1 cellular context compared by ENCODE assay signal in the genomic region with DNA sequence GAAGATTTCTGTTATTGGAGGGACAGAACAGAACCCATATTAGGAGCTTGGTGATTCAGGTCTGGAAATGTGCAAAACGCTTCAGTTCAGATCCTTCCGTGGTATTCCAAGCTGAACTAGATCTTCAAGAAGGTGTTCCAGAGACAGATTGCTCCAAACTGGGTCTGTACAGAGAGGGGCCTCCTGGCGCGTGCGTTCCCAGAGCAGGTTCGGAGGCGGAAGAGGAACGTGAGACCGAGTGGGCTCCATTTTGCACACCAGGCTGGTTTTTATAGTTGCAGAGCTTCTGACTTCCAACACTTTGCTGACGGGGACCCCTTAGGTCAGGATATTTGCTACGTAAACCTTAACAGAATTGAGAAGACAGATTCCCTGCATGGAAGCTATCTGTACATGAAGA.
TF ChIP-seq lines count a peak whose summit lies in the region.

No MANE protein-coding gene starts in this region.

TF ChIP-seq in K562, 482 proteins besides CTCF, POLR2A, EP300 and RAD21:
- no peak for TF ChIP-seq ZNF778 (CRISPR knock-in tag; IDR thresholded peaks at IDR 0.05)
- TF ChIP-seq, protein P1, sequence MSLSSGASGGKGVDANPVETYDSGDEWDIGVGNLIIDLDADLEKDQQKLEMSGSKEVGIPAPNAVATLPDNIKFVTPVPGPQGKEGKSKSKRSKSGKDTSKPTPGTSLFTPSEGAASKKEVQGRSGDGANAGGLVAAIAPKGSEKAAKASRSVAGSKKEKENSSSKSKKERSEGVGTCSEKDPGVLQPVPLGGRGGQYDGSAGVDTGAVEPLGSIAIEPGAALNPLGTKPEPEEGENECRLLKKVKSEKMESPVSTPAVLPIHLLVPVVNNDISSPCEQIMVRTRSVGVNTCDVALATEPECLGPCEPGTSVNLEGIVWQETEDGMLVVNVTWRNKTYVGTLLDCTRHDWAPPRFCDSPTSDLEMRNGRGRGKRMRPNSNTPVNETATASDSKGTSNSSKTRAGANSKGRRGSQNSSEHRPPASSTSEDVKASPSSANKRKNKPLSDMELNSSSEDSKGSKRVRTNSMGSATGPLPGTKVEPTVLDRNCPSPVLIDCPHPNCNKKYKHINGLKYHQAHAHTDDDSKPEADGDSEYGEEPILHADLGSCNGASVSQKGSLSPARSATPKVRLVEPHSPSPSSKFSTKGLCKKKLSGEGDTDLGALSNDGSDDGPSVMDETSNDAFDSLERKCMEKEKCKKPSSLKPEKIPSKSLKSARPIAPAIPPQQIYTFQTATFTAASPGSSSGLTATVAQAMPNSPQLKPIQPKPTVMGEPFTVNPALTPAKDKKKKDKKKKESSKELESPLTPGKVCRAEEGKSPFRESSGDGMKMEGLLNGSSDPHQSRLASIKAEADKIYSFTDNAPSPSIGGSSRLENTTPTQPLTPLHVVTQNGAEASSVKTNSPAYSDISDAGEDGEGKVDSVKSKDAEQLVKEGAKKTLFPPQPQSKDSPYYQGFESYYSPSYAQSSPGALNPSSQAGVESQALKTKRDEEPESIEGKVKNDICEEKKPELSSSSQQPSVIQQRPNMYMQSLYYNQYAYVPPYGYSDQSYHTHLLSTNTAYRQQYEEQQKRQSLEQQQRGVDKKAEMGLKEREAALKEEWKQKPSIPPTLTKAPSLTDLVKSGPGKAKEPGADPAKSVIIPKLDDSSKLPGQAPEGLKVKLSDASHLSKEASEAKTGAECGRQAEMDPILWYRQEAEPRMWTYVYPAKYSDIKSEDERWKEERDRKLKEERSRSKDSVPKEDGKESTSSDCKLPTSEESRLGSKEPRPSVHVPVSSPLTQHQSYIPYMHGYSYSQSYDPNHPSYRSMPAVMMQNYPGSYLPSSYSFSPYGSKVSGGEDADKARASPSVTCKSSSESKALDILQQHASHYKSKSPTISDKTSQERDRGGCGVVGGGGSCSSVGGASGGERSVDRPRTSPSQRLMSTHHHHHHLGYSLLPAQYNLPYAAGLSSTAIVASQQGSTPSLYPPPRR (CRISPR knock-in tag; IDR thresholded peaks at IDR 0.05; ENCODE audit: borderline replicate concordance), result no peak
- TF ChIP-seq POLR3A (IDR thresholded peaks at IDR 0.05; ENCODE audit: borderline replicate concordance, extremely low read depth, insufficient read depth, insufficient read length), result no peak
- TF ChIP-seq CHCHD3 (CRISPR knock-in tag; IDR thresholded peaks at IDR 0.05), result no peak
- no peak for TF ChIP-seq SIN3A (IDR thresholded peaks at IDR 0.05; ENCODE audit: borderline replicate concordance in 2 of 2, control insufficient read depth in 1 of 2, low read depth in 2 of 2, low read length in 2 of 2)
- TF ChIP-seq PCBP2 (IDR thresholded peaks at IDR 0.05; ENCODE audit: low read depth, low read length, poor library complexity, severe bottlenecking), result no peak
